ENCODE assay signal across 1 cellular context in genomic region chr5:146342882-146343865, GRCh38.
TF ChIP-seq lines count a peak whose summit lies in the region.

No MANE protein-coding gene starts in this region.

TF ChIP-seq in WTC11, 78 proteins besides CTCF, POLR2A, EP300 and RAD21 (continued from another document):
- TF ChIP-seq ZBTB43 (CRISPR knock-in tag; IDR thresholded peaks at IDR 0.05) (no peak), HMGA2 (CRISPR knock-in tag; IDR thresholded peaks at IDR 0.05) (no peak), EMX1 (CRISPR knock-in tag; IDR thresholded peaks at IDR 0.05) (no peak), ETV6 (CRISPR knock-in tag; IDR thresholded peaks at IDR 0.05) (no peak), ZNF138 (CRISPR knock-in tag; conservative IDR thresholded peaks at IDR 0.05) (no peak), ZNF416 (CRISPR knock-in tag; IDR thresholded peaks at IDR 0.05) (no peak), ZNF317 (CRISPR knock-in tag; IDR thresholded peaks at IDR 0.05; ENCODE audit: borderline replicate concordance, low read depth) (no peak)
